In the genomic region with DNA sequence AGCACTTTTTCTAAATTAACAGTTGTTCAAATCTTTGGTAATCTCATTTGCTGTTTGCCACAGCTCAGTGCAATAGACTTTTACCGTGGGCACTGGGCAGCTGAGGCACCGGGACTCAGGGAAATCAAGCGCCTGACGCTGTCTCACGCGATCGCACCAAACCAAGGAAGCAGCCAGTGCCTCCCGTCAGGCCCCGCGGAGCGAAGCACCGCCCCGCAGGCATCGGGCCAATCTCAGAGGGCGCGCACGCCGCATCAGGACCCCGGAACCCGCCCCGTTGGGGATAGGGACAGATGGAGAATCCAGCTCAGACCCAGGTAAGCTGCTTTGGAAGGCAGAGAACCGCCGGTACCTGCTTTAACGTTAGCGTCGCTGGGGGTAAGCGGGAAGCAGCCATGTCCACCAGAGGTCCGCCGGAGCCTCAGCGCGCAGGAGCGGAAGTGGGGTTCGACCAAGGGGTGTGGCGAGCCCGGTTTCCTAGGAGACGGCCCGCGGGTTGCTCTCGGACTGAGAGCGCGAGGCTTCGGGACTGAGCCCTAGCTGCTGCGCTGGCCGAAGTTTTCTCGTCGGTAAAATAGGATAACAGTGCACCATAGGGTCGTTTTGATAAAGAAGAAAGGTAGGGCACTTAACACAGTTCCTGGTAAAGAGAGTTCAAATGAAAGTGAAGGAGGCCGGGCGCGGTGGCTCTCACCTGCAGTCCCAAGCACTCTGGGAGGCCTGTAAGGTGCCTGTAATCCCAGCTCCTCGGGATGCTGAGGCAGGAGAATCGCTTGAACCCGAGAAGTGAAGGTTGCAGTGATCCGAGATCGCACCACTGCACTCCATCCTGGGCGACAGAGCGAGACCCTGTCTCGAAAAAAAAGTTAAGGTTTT, we compare ENCODE assay signal across 1 cellular context.
TF ChIP-seq lines count a peak whose summit lies in the region.

A gene with protein sequence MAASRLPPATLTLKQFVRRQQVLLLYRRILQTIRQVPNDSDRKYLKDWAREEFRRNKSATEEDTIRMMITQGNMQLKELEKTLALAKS (minus strand): TSS at position 428 of the 876 bp plus-strand sequence. CDS start 31 bp downstream, at position 397.

TF ChIP-seq in HepG2, 621 proteins besides CTCF, POLR2A, EP300 and RAD21 (continued from another document):
- TF ChIP-seq, protein P1, sequence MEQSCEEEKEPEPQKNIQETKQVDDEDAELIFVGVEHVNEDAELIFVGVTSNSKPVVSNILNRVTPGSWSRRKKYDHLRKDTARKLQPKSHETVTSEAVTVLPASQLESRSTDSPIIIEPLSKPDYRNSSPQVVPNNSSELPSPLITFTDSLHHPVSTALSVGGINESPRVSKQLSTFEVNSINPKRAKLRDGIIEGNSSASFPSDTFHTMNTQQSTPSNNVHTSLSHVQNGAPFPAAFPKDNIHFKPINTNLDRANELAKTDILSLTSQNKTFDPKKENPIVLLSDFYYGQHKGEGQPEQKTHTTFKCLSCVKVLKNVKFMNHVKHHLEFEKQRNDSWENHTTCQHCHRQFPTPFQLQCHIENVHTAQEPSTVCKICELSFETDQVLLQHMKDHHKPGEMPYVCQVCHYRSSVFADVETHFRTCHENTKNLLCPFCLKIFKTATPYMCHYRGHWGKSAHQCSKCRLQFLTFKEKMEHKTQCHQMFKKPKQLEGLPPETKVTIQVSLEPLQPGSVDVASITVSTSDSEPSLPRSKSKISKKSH (CRISPR knock-in tag; IDR thresholded peaks at IDR 0.05; ENCODE audit: borderline replicate concordance), result peak; percentile 57; the same call in 1 of the 2 replicates
- TF ChIP-seq ETV6 (CRISPR knock-in tag; conservative IDR thresholded peaks at IDR 0.05) (peak; percentile 34; the same call in 1 of the 2 replicates), TRIM22 (IDR thresholded peaks at IDR 0.05) (no peak), FOXC1 (CRISPR knock-in tag; IDR thresholded peaks at IDR 0.05; ENCODE audit: borderline replicate concordance) (peak; percentile 88), GABPA (IDR thresholded peaks at IDR 0.05; ENCODE audit: low read depth, low read length) (peak; percentile 53), GABPA (CRISPR knock-in tag; IDR thresholded peaks at IDR 0.05; ENCODE audit: low read depth) (peak; percentile 90), ISL2 (CRISPR knock-in tag; IDR thresholded peaks at IDR 0.05) (peak; percentile 65; the same call in 1 of the 2 replicates), ZNF33B (CRISPR knock-in tag; IDR thresholded peaks at IDR 0.05) (0 out of 2 replicates have a peak, but pooled peaks have one; percentile 43), HNF1B (CRISPR knock-in tag; IDR thresholded peaks at IDR 0.05) (peak; percentile 70), ZNF652 (CRISPR knock-in tag; IDR thresholded peaks at IDR 0.05; ENCODE audit: borderline replicate concordance, low read depth) (no peak), ZMYM4 (CRISPR knock-in tag; IDR thresholded peaks at IDR 0.05) (peak; percentile 79), HNF4A (CRISPR knock-in tag; IDR thresholded peaks at IDR 0.05) (0 out of 2 replicates have a peak, but pooled peaks have one; percentile 12), FOXA3 (CRISPR knock-in tag; IDR thresholded peaks at IDR 0.05) (peak; percentile 36; the same call in 1 of the 2 replicates), ZNF589 (CRISPR knock-in tag; conservative IDR thresholded peaks at IDR 0.05) (0 out of 2 replicates have a peak, but pooled peaks have one; percentile 55), ZBTB26 (CRISPR knock-in tag; IDR thresholded peaks at IDR 0.05; ENCODE audit: borderline replicate concordance) (peak; percentile 54; the same call in 1 of the 2 replicates), KLF16 (CRISPR knock-in tag; IDR thresholded peaks at IDR 0.05) (peak in 1 of 2 experiments; percentile 70; a peak in 1 of 4 replicates), AHR (CRISPR knock-in tag; IDR thresholded peaks at IDR 0.05) (peak; percentile 19; the same call in 1 of the 2 replicates), IRF9 (CRISPR knock-in tag; IDR thresholded peaks at IDR 0.05; ENCODE audit: borderline replicate concordance) (peak; percentile 42; the same call in 1 of the 2 replicates), ZNF775 (CRISPR knock-in tag; IDR thresholded peaks at IDR 0.05; ENCODE audit: borderline replicate concordance) (no peak), ZNF776 (CRISPR knock-in tag; IDR thresholded peaks at IDR 0.05) (0 out of 2 replicates have a peak, but pooled peaks have one; percentile 37), ZNF607 (CRISPR knock-in tag; IDR thresholded peaks at IDR 0.05; ENCODE audit: borderline replicate concordance) (peak; percentile 92; the same call in 1 of the 2 replicates)
- TF ChIP-seq, protein P2, sequence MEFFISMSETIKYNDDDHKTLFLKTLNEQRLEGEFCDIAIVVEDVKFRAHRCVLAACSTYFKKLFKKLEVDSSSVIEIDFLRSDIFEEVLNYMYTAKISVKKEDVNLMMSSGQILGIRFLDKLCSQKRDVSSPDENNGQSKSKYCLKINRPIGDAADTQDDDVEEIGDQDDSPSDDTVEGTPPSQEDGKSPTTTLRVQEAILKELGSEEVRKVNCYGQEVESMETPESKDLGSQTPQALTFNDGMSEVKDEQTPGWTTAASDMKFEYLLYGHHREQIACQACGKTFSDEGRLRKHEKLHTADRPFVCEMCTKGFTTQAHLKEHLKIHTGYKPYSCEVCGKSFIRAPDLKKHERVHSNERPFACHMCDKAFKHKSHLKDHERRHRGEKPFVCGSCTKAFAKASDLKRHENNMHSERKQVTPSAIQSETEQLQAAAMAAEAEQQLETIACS (CRISPR knock-in tag; IDR thresholded peaks at IDR 0.05), result no peak
- TF ChIP-seq, protein P3, sequence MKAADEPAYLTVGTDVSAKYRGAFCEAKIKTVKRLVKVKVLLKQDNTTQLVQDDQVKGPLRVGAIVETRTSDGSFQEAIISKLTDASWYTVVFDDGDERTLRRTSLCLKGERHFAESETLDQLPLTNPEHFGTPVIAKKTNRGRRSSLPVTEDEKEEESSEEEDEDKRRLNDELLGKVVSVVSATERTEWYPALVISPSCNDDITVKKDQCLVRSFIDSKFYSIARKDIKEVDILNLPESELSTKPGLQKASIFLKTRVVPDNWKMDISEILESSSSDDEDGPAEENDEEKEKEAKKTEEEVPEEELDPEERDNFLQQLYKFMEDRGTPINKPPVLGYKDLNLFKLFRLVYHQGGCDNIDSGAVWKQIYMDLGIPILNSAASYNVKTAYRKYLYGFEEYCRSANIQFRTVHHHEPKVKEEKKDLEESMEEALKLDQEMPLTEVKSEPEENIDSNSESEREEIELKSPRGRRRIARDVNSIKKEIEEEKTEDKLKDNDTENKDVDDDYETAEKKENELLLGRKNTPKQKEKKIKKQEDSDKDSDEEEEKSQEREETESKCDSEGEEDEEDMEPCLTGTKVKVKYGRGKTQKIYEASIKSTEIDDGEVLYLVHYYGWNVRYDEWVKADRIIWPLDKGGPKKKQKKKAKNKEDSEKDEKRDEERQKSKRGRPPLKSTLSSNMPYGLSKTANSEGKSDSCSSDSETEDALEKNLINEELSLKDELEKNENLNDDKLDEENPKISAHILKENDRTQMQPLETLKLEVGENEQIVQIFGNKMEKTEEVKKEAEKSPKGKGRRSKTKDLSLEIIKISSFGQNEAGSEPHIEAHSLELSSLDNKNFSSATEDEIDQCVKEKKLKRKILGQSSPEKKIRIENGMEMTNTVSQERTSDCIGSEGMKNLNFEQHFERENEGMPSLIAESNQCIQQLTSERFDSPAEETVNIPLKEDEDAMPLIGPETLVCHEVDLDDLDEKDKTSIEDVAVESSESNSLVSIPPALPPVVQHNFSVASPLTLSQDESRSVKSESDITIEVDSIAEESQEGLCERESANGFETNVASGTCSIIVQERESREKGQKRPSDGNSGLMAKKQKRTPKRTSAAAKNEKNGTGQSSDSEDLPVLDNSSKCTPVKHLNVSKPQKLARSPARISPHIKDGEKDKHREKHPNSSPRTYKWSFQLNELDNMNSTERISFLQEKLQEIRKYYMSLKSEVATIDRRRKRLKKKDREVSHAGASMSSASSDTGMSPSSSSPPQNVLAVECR (CRISPR knock-in tag; IDR thresholded peaks at IDR 0.05; ENCODE audit: borderline replicate concordance), result peak; percentile 96
- TF ChIP-seq, protein P4, sequence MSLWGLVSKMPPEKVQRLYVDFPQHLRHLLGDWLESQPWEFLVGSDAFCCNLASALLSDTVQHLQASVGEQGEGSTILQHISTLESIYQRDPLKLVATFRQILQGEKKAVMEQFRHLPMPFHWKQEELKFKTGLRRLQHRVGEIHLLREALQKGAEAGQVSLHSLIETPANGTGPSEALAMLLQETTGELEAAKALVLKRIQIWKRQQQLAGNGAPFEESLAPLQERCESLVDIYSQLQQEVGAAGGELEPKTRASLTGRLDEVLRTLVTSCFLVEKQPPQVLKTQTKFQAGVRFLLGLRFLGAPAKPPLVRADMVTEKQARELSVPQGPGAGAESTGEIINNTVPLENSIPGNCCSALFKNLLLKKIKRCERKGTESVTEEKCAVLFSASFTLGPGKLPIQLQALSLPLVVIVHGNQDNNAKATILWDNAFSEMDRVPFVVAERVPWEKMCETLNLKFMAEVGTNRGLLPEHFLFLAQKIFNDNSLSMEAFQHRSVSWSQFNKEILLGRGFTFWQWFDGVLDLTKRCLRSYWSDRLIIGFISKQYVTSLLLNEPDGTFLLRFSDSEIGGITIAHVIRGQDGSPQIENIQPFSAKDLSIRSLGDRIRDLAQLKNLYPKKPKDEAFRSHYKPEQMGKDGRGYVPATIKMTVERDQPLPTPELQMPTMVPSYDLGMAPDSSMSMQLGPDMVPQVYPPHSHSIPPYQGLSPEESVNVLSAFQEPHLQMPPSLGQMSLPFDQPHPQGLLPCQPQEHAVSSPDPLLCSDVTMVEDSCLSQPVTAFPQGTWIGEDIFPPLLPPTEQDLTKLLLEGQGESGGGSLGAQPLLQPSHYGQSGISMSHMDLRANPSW (CRISPR knock-in tag; IDR thresholded peaks at IDR 0.05; ENCODE audit: borderline replicate concordance), result no peak
- TF ChIP-seq, protein P5, sequence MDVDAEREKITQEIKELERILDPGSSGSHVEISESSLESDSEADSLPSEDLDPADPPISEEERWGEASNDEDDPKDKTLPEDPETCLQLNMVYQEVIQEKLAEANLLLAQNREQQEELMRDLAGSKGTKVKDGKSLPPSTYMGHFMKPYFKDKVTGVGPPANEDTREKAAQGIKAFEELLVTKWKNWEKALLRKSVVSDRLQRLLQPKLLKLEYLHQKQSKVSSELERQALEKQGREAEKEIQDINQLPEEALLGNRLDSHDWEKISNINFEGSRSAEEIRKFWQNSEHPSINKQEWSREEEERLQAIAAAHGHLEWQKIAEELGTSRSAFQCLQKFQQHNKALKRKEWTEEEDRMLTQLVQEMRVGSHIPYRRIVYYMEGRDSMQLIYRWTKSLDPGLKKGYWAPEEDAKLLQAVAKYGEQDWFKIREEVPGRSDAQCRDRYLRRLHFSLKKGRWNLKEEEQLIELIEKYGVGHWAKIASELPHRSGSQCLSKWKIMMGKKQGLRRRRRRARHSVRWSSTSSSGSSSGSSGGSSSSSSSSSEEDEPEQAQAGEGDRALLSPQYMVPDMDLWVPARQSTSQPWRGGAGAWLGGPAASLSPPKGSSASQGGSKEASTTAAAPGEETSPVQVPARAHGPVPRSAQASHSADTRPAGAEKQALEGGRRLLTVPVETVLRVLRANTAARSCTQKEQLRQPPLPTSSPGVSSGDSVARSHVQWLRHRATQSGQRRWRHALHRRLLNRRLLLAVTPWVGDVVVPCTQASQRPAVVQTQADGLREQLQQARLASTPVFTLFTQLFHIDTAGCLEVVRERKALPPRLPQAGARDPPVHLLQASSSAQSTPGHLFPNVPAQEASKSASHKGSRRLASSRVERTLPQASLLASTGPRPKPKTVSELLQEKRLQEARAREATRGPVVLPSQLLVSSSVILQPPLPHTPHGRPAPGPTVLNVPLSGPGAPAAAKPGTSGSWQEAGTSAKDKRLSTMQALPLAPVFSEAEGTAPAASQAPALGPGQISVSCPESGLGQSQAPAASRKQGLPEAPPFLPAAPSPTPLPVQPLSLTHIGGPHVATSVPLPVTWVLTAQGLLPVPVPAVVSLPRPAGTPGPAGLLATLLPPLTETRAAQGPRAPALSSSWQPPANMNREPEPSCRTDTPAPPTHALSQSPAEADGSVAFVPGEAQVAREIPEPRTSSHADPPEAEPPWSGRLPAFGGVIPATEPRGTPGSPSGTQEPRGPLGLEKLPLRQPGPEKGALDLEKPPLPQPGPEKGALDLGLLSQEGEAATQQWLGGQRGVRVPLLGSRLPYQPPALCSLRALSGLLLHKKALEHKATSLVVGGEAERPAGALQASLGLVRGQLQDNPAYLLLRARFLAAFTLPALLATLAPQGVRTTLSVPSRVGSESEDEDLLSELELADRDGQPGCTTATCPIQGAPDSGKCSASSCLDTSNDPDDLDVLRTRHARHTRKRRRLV (CRISPR knock-in tag; IDR thresholded peaks at IDR 0.05), result peak; percentile 67; the same call in 1 of the 2 replicates
